ENCODE assay signal across 1 cellular context in the genomic region with DNA sequence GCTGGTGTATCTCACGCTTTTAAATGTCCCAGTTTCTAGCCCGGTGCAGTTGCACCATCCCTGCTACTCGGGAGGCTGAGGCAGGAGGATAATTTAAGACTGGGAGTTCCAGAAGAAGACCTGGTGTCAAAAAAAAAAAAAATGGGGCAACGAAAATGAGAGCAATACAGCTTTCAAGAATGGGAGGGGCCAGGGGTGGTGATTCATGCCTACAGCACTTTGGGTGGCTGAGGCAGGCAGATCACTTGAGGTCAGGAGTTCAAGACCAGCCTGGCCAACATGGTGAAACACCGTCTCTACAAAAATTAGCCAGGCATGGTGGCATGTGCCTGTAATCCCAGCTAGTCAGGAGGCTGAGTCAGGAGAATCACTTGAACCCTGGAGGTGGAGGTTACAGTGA.
TF ChIP-seq lines count a peak whose summit lies in the region.

No MANE protein-coding gene starts in this region.

TF ChIP-seq in HepG2, 621 proteins besides CTCF, POLR2A, EP300 and RAD21:
- TF ChIP-seq FOSL2 (CRISPR knock-in tag; IDR thresholded peaks at IDR 0.05), result peak; percentile 25; the same call in 1 of the 2 replicates
